8 cellular contexts compared by ENCODE assay signal in the genomic region with DNA sequence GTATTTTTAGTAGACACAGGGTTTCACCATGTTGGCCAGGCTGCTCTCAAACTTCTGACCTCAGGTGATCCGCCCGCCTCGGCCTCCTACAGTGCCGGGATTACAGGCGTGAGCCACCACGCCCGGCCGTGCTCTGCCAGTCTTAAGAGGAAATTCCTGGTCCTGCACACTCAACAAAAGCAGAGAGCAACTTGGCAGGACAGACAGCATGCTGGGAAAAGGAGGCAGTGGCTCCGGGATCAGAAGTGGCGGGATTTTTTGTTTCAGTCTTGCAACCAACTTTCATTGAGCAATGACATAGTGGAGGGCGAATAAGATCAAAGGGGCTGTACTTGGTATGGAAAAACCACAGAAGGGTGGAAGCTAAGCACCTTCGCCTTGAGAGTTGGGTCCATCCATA. TPM values are rescaled to one million over a fixed set of nuclear protein-coding genes. Genes with fewer than 3 reads are reported as not detected.
A peak's percentile ranks its signal among the peaks of the same experiment; 100 is the strongest.
DNase-seq lines count a peak whose midpoint lies in the region; ATAC-seq and TF ChIP-seq lines count a peak whose summit lies in the region.

No MANE protein-coding gene starts in this region.

- no peak for ATAC-seq in WTC11
- no peak for ATAC-seq in GM18520 (IDR thresholded peaks at IDR 0.05; ENCODE audit: unreplicated experiment)
- ATAC-seq in HG03097 (IDR thresholded peaks at IDR 0.05; ENCODE audit: low FRiP score, unreplicated experiment) = no peak

- peak overlapping the region; percentile 89 to 99 (median 99) for H3K27ac ChIP-seq in stomach

- H3K4me3 Mint-ChIP-seq in T-helper 1 cell treated with Interleukin-12 subunit alpha and Interleukin-12 subunit beta and Interleukin-4 antibody, amounts not matched to agents 30 μg/mL and 1 μg/mL, for 36 hours = peak overlapping the region; percentile 25
- H3K4me3 Mint-ChIP-seq in WTC11 = peak overlapping the region; percentile 66
- peak overlapping the region in 3 of 5 donors; percentile 25 to 81 (median 53) for H3K4me3 Mint-ChIP-seq in immature natural killer cell

- 17 to 54% (median 25%) methylated on average over 12 of the region's 12 CpGs for WGBS in stomach, 5 donors

- no peak overlapping the region for H3K27ac Mint-ChIP-seq in T-helper 1 cell treated with Interleukin-12 subunit alpha and Interleukin-12 subunit beta and Interleukin-4 antibody, amounts not matched to agents 30 μg/mL and 1 μg/mL, for 36 hours
- no peak overlapping the region for H3K27ac Mint-ChIP-seq in WTC11
- H3K27ac Mint-ChIP-seq in immature natural killer cell = peak overlapping the region in 1 of 6 donors; percentile 24

- H3K4me1 Mint-ChIP-seq in T-helper 1 cell treated with Interleukin-12 subunit alpha and Interleukin-12 subunit beta and Interleukin-4 antibody, amounts not matched to agents 30 μg/mL and 1 μg/mL, for 36 hours (ENCODE audit: low read depth) = peaks cover 4% of the 10 kb centered on the region
- H3K4me1 Mint-ChIP-seq in WTC11 (peaks cover 19% of the 10 kb centered on the region), immature natural killer cell (peaks cover 15 to 19% of the 10 kb centered on the region in 2 donors)

- CTCF ChIA-PET in WTC11 (lab: Charles Lee) = no interaction called here

- peaks cover 18% of the 10 kb centered on the region for H3K27me3 Mint-ChIP-seq in T-helper 1 cell treated with Interleukin-12 subunit alpha and Interleukin-12 subunit beta and Interleukin-4 antibody, amounts not matched to agents 30 μg/mL and 1 μg/mL, for 36 hours (ENCODE audit: low read depth)
- H3K27me3 Mint-ChIP-seq in WTC11 (ENCODE audit: low read depth) (no peaks in the 10 kb centered on the region), immature natural killer cell (ENCODE audit: low read depth in 3 of 3) (peaks cover 4 to 8% (median 4%) of the 10 kb centered on the region in 3 donors)

- DNase-seq in T-helper 1 cell = no peak
- DNase-seq in WTC11 (ENCODE audit: low spot score) = no peak
- DNase-seq in immature natural killer cell = no peak
- peak; percentile 76 for DNase-seq in stomach
- DNase-seq in mesenteric fat pad (ENCODE audit: low spot score) = no peak

- no peaks in the 10 kb centered on the region for H3K9me3 Mint-ChIP-seq in T-helper 1 cell treated with Interleukin-12 subunit alpha and Interleukin-12 subunit beta and Interleukin-4 antibody, amounts not matched to agents 30 μg/mL and 1 μg/mL, for 36 hours
- H3K9me3 Mint-ChIP-seq in WTC11 (no peaks in the 10 kb centered on the region), immature natural killer cell (no peaks in the 10 kb centered on the region)

- H3K36me3 ChIP-seq in stomach = peaks cover 0 to 31% (median 12%) of the 10 kb centered on the region in 4 donors

- intact Hi-C loops in stomach (cut with DNase I; ENCODE audit: low total_unique reads) = no loop called here

- no peaks in the 10 kb centered on the region for H3K36me3 Mint-ChIP-seq in T-helper 1 cell treated with Interleukin-12 subunit alpha and Interleukin-12 subunit beta and Interleukin-4 antibody, amounts not matched to agents 30 μg/mL and 1 μg/mL, for 36 hours (ENCODE audit: low read depth)
- peaks cover 2% of the 10 kb centered on the region for H3K36me3 Mint-ChIP-seq in WTC11
- no peaks in the 10 kb centered on the region for H3K36me3 Mint-ChIP-seq in immature natural killer cell

- no peaks in the 10 kb centered on the region for H3K9me3 ChIP-seq in stomach

- peaks cover 32 to 78% (median 58%) of the 10 kb centered on the region in 4 donors for H3K4me1 ChIP-seq in stomach

- TF ChIP-seq POLR2A in stomach (IDR thresholded peaks at IDR 0.05) = no peak

- no peak for TF ChIP-seq EP300 in stomach (IDR thresholded peaks at IDR 0.05)

- TF ChIP-seq CTCF in WTC11 (IDR thresholded peaks at IDR 0.05) (no peak), stomach (IDR thresholded peaks at IDR 0.05) (no peak)

- H3K4me3 ChIP-seq in stomach = peak overlapping the region; percentile 74 to 91 (median 88)

- POLR2A ChIA-PET in WTC11 (lab: Charles Lee) = no interaction called here

- no peaks in the 10 kb centered on the region for H3K27me3 ChIP-seq in stomach

TF ChIP-seq in WTC11, 78 proteins besides CTCF, POLR2A, EP300 and RAD21 (continues in another document):
- no peak for TF ChIP-seq JUN (CRISPR knock-in tag; IDR thresholded peaks at IDR 0.05)
- TF ChIP-seq USF2 (CRISPR knock-in tag; IDR thresholded peaks at IDR 0.05) = no peak
- TF ChIP-seq CDX4 (CRISPR knock-in tag; IDR thresholded peaks at IDR 0.05; ENCODE audit: borderline replicate concordance) = no peak
- TF ChIP-seq, protein P1, sequence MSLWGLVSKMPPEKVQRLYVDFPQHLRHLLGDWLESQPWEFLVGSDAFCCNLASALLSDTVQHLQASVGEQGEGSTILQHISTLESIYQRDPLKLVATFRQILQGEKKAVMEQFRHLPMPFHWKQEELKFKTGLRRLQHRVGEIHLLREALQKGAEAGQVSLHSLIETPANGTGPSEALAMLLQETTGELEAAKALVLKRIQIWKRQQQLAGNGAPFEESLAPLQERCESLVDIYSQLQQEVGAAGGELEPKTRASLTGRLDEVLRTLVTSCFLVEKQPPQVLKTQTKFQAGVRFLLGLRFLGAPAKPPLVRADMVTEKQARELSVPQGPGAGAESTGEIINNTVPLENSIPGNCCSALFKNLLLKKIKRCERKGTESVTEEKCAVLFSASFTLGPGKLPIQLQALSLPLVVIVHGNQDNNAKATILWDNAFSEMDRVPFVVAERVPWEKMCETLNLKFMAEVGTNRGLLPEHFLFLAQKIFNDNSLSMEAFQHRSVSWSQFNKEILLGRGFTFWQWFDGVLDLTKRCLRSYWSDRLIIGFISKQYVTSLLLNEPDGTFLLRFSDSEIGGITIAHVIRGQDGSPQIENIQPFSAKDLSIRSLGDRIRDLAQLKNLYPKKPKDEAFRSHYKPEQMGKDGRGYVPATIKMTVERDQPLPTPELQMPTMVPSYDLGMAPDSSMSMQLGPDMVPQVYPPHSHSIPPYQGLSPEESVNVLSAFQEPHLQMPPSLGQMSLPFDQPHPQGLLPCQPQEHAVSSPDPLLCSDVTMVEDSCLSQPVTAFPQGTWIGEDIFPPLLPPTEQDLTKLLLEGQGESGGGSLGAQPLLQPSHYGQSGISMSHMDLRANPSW (CRISPR knock-in tag; conservative IDR thresholded peaks at IDR 0.05; ENCODE audit: low read depth) = no peak
- TF ChIP-seq ZNF138 (CRISPR knock-in tag; conservative IDR thresholded peaks at IDR 0.05) = no peak
- TF ChIP-seq TP53 (CRISPR knock-in tag; IDR thresholded peaks at IDR 0.05) = no peak
- no peak for TF ChIP-seq GRHL2 (CRISPR knock-in tag; IDR thresholded peaks at IDR 0.05; ENCODE audit: insufficient replicate concordance, severe bottlenecking)
- no peak for TF ChIP-seq FOXP1 (CRISPR knock-in tag; IDR thresholded peaks at IDR 0.05; ENCODE audit: borderline replicate concordance)
- TF ChIP-seq ZNF425 (CRISPR knock-in tag; conservative IDR thresholded peaks at IDR 0.05) = no peak
- TF ChIP-seq ZNF263 (CRISPR knock-in tag; IDR thresholded peaks at IDR 0.05; ENCODE audit: low read depth) = no peak
- no peak for TF ChIP-seq MAX (CRISPR knock-in tag; IDR thresholded peaks at IDR 0.05)
- TF ChIP-seq MXD4 (CRISPR knock-in tag; IDR thresholded peaks at IDR 0.05; ENCODE audit: borderline replicate concordance) = no peak
- TF ChIP-seq ZBTB21 (CRISPR knock-in tag; IDR thresholded peaks at IDR 0.05; ENCODE audit: borderline replicate concordance) = no peak
- TF ChIP-seq ZNF232 (CRISPR knock-in tag; IDR thresholded peaks at IDR 0.05) = no peak
- TF ChIP-seq ZNF671 (CRISPR knock-in tag; IDR thresholded peaks at IDR 0.05) = no peak
- TF ChIP-seq TCF7 (CRISPR knock-in tag; IDR thresholded peaks at IDR 0.05; ENCODE audit: low read depth) = no peak

RNA-seq across cellular contexts. Expression of gene CKAP4, which starts 2.1 kb away (rescaled TPM):
- total RNA-seq in WTC11 (2021) (67.2 to 69.6 TPM (median 67.8 TPM) in 3 replicates), stomach (10 to 100 TPM; 36.2 to 98.7 (median 71.0) TPM), mesenteric fat pad (46.0 TPM)
- polyA plus RNA-seq in immature natural killer cell (1 to 10 TPM in 2 of 3 donors, under 1 TPM in 1; 0.65 to 2.7 (median 1.0) TPM), stomach (10 to 100 TPM; 13.7 to 27.3 (median 20.6) TPM)

RNA-seq across cellular contexts. Expression of gene TCP11L2, which starts 56.8 kb away (rescaled TPM):
- total RNA-seq in WTC11 (2021) (11.9 to 12.8 TPM (median 12.3 TPM) in 3 replicates), stomach (10 to 100 TPM in 4 of 5 donors, under 1 TPM in 1; 0.29 to 57.5 (median 32.1) TPM), mesenteric fat pad (19.4 TPM)
- polyA plus RNA-seq in immature natural killer cell (10 to 100 TPM; 11.0 to 20.4 (median 18.1) TPM), stomach (1 to 10 TPM; 2.3 to 7.5 (median 5.0) TPM)
